ENCODE assay signal across 9 cellular contexts in the genomic region with DNA sequence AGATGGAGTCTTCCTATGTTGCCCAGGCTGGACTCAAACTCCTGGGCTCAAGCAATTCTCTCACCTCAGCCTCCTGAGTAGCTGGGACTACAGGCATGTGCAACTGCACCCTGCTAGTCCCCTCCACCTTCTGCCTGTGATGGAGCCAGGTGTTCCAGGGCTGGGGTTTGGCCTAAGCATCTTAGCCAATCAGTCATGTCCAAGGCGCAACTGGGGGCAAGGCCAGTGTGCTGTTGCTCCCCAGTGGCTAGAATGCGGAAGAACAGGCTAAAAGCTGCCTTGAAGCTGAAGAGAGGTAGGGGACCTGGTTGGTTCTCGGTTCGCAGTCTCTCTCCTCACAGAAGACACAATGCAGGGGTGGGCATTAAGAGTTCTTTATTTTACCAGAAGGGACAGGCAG. TPM values are rescaled to one million over a fixed set of nuclear protein-coding genes. Genes with fewer than 3 reads are reported as not detected.
DNase-seq lines count a peak whose midpoint lies in the region; ATAC-seq, FAIRE-seq and TF ChIP-seq lines count a peak whose summit lies in the region.
"Had no signal": no experiment of that assay in that cellular context is flagged by ENCODE, and none has a peak within 500 bp of the region (broad histone marks: within the 10 kb centered on the region; RNA-seq: fewer than 3 reads in every experiment).

No MANE protein-coding gene starts in this region.

- no peak overlapping the region for H3K4me3 ChIP-seq in liver (ENCODE audit: low read depth in 1 of 3, low read length in 3 of 3)

- DNase-seq in M059J (ENCODE audit: low read depth) = peak; percentile 40
- no peak for DNase-seq in activated CD8-positive, alpha-beta memory T cell treated with anti-CD3 and anti-CD28 coated beads for 24 hours
- DNase-seq in GM19239 (ENCODE audit: insufficient read length, low spot score) = no peak
- DNase-seq: T-cell had no signal

- peak; percentile 12 for TF ChIP-seq CTCF in liver (IDR thresholded peaks at IDR 0.05; ENCODE audit: low read depth, low read length, missing input control)

- no peaks in the 10 kb centered on the region for H3K9me3 Mint-ChIP-seq in activated T-helper 17 cell treated with anti-CD3 and anti-CD28 coated beads, Interleukin-2, amount 50 U/mL, for 72 hours
- H3K9me3 Mint-ChIP-seq: T-cell had no signal

- peaks cover 55% of the 10 kb centered on the region for H3K36me3 Mint-ChIP-seq in activated T-helper 17 cell treated with anti-CD3 and anti-CD28 coated beads, Interleukin-2, amount 50 U/mL, for 72 hours (ENCODE audit: low read depth)

- H3K27ac ChIP-seq in liver (ENCODE audit: low read depth in 1 of 2, low read length in 2 of 2) = no peak overlapping the region

- no peak overlapping the region for H3K9ac ChIP-seq in liver (ENCODE audit: low read depth in 1 of 2, low read length in 2 of 2)

- H3K4me1 Mint-ChIP-seq in activated T-helper 17 cell treated with anti-CD3 and anti-CD28 coated beads, Interleukin-2, amount 50 U/mL, for 72 hours = peaks cover 23% of the 10 kb centered on the region

- H3K27me3 Mint-ChIP-seq in activated T-helper 17 cell treated with anti-CD3 and anti-CD28 coated beads, Interleukin-2, amount 50 U/mL, for 72 hours = no peaks in the 10 kb centered on the region
- H3K27me3 Mint-ChIP-seq: T-cell had no signal

- no peaks in the 10 kb centered on the region for H3K27me3 ChIP-seq in liver (ENCODE audit: control insufficient read depth in 4 of 4, insufficient read depth in 4 of 4, low read length in 3 of 4)

- no peak for ATAC-seq in activated T-helper 17 cell treated with anti-CD3 and anti-CD28 coated beads, Interleukin-2, amount 50 U/mL, for 72 hours (replicated peaks)
- no peak for ATAC-seq in HG03175 (IDR thresholded peaks at IDR 0.05; ENCODE audit: unreplicated experiment)
- ATAC-seq in GM19023 (IDR thresholded peaks at IDR 0.05; ENCODE audit: unreplicated experiment) = no peak

- peak overlapping the region; percentile 40 for H3K27ac Mint-ChIP-seq in activated T-helper 17 cell treated with anti-CD3 and anti-CD28 coated beads, Interleukin-2, amount 50 U/mL, for 72 hours

- TF ChIP-seq RAD21 in liver (IDR thresholded peaks at IDR 0.05) = peak in 1 of 2 donors; percentile 72

- no peaks in the 10 kb centered on the region for H3K9me3 ChIP-seq in liver (ENCODE audit: control insufficient read depth in 4 of 4, low read length in 3 of 4)

- H3K4me1 ChIP-seq in liver (ENCODE audit: control insufficient read depth in 4 of 4, insufficient read depth in 4 of 4, low read length in 3 of 4) = no peaks in the 10 kb centered on the region

- H3K36me3 ChIP-seq in liver (ENCODE audit: control insufficient read depth in 4 of 4, insufficient read depth in 3 of 4, low read depth in 1 of 4, low read length in 3 of 4) = peaks cover 30 to 55% (median 43%) of the 10 kb centered on the region in 4 donors

- WGBS in liver = 90% methylated on average over 4 of the region's 4 CpGs

- FAIRE-seq in G401.6 (lab: Jason Lieb, UNC) = peak; percentile 63
- no peak for FAIRE-seq in GM19239 (lab: Jason Lieb, UNC)

- H3K4me3 Mint-ChIP-seq in activated T-helper 17 cell treated with anti-CD3 and anti-CD28 coated beads, Interleukin-2, amount 50 U/mL, for 72 hours = no peak overlapping the region
- H3K4me3 Mint-ChIP-seq: T-cell had no signal

TF ChIP-seq in liver, 16 proteins besides CTCF, POLR2A, EP300 and RAD21:
- TF ChIP-seq TAF1 (conservative IDR thresholded peaks at IDR 0.05) = no peak
- TF ChIP-seq, protein P1, sequence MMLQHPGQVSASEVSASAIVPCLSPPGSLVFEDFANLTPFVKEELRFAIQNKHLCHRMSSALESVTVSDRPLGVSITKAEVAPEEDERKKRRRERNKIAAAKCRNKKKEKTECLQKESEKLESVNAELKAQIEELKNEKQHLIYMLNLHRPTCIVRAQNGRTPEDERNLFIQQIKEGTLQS (IDR thresholded peaks at IDR 0.05) = no peak
- no peak for TF ChIP-seq HNF4A (conservative IDR thresholded peaks at IDR 0.05)
- no peak for TF ChIP-seq REST (IDR thresholded peaks at IDR 0.05)

RNA-seq across cellular contexts. Expression of gene FLOT2, which starts 18.6 kb away (rescaled TPM):
- 23.6 and 27.6 TPM in 2 replicates for total RNA-seq in M059J (2014; rRNA removed; shearing (Covaris generic))
- total RNA-seq in activated T-helper 17 cell treated with anti-CD3 and anti-CD28 coated beads, Interleukin-2, amount 50 U/mL, for 72 hours = 100 to 1,000 TPM in 1 of 2 donors, 10 to 100 TPM in 1; 85.8 to 113 TPM
- total RNA-seq in liver = 10 to 100 TPM; 67.7 to 71.0 TPM
- 100 to 1,000 TPM in 1 of 2 donors, 10 to 100 TPM in 1; 61.6 to 100 TPM for polyA plus RNA-seq in liver

RNA-seq across cellular contexts. Expression of gene DHRS13, which starts 23.9 kb away (rescaled TPM):
- total RNA-seq in M059J (2014; rRNA removed; shearing (Covaris generic)) = 7.1 and 9.0 TPM in 2 replicates
- total RNA-seq in activated T-helper 17 cell treated with anti-CD3 and anti-CD28 coated beads, Interleukin-2, amount 50 U/mL, for 72 hours = 10 to 100 TPM; 24.9 to 82.1 TPM
- 10 to 100 TPM in 1 of 2 donors, 1 to 10 TPM in 1; 9.7 to 91.6 TPM for total RNA-seq in liver
- polyA plus RNA-seq in liver = 10 to 100 TPM in 1 of 2 donors, 1 to 10 TPM in 1; 5.0 to 12.3 TPM

RNA-seq across cellular contexts. Expression of gene ERAL1, which starts 24.2 kb away (rescaled TPM):
- total RNA-seq in M059J (2014; rRNA removed; shearing (Covaris generic)) = 34.4 and 41.7 TPM in 2 replicates
- total RNA-seq in activated T-helper 17 cell treated with anti-CD3 and anti-CD28 coated beads, Interleukin-2, amount 50 U/mL, for 72 hours = 10 to 100 TPM; 38.2 to 60.2 TPM
- total RNA-seq in liver = 10 to 100 TPM; 17.3 to 30.8 TPM
- polyA plus RNA-seq in liver = 10 to 100 TPM; 28.1 to 34.5 TPM

RNA-seq across cellular contexts. Expression of gene FAM222B, which starts 36.4 kb away (rescaled TPM):
- 3.2 and 13.2 TPM in 2 replicates for total RNA-seq in M059J (2014; rRNA removed; shearing (Covaris generic))
- 10 to 100 TPM; 18.7 to 25.1 TPM for total RNA-seq in activated T-helper 17 cell treated with anti-CD3 and anti-CD28 coated beads, Interleukin-2, amount 50 U/mL, for 72 hours
- total RNA-seq in liver = 1 to 10 TPM; 2.8 to 4.2 TPM
- polyA plus RNA-seq in liver = 1 to 10 TPM; 4.0 to 5.4 TPM
